Comparison of ENCODE assay signal across 19 cellular contexts in genomic region chr10:110103921-110104461, GRCh38.
DNase-seq lines count a peak whose midpoint lies in the region; FAIRE-seq and TF ChIP-seq lines count a peak whose summit lies in the region.
"Had no signal": no experiment of that assay in that cellular context is flagged by ENCODE, and none has a peak within 500 bp of the region (broad histone marks: within the 10 kb centered on the region; RNA-seq: fewer than 3 reads in every experiment).

No MANE protein-coding gene starts in this region.

- no peak overlapping the region for H3K27ac ChIP-seq in SK-N-SH (ENCODE audit: low read depth in 2 of 2, low read length in 1 of 2)
- H3K27ac ChIP-seq: esophagus squamous epithelium had no signal

- no peak for FAIRE-seq in frontal cortex (lab: Jason Lieb, UNC)
- FAIRE-seq: D721Med, G401.6, urothelium cell line had no signal

- H3K9ac ChIP-seq in SK-N-SH, result no peak overlapping the region

- H3K4me3 Mint-ChIP-seq in activated naive CD4-positive, alpha-beta T cell treated with anti-CD3 and anti-CD28 coated beads, Interleukin-2, amount 50 U/mL, for 24 hours, result peak overlapping the region; percentile 75
- H3K4me3 Mint-ChIP-seq in activated CD4-positive, alpha-beta memory T cell treated with anti-CD3 and anti-CD28 coated beads for 36 hours, result no peak overlapping the region
- H3K4me3 Mint-ChIP-seq: dendritic cell treated with granulocyte-macrophage colony-stimulating factor and Interleukin-4, amounts not matched to agents 40 ng/mL and 50 ng/mL, for 4 days; naive B cell had no signal

- peaks cover 34% of the 10 kb centered on the region for H3K36me3 Mint-ChIP-seq in activated naive CD4-positive, alpha-beta T cell treated with anti-CD3 and anti-CD28 coated beads, Interleukin-2, amount 50 U/mL, for 24 hours
- H3K36me3 Mint-ChIP-seq in activated CD4-positive, alpha-beta memory T cell treated with anti-CD3 and anti-CD28 coated beads for 36 hours, result peaks cover 6% of the 10 kb centered on the region

- peak overlapping the region; percentile 99 for H3K27ac Mint-ChIP-seq in activated naive CD4-positive, alpha-beta T cell treated with anti-CD3 and anti-CD28 coated beads, Interleukin-2, amount 50 U/mL, for 24 hours
- peak overlapping the region; percentile 50 for H3K27ac Mint-ChIP-seq in activated CD4-positive, alpha-beta memory T cell treated with anti-CD3 and anti-CD28 coated beads for 36 hours
- H3K27ac Mint-ChIP-seq: dendritic cell treated with granulocyte-macrophage colony-stimulating factor and Interleukin-4, amounts not matched to agents 40 ng/mL and 50 ng/mL, for 4 days; progenitor cell of endocrine pancreas had no signal

- no peaks in the 10 kb centered on the region for H3K27me3 ChIP-seq in SK-N-SH (ENCODE audit: insufficient read depth)
- H3K27me3 ChIP-seq: esophagus squamous epithelium had no signal

- H3K36me3 ChIP-seq in SK-N-SH (replicated peaks in 1 of 2; ENCODE audit: control insufficient read depth in 1 of 2, insufficient read depth in 2 of 2, low read length in 1 of 2), result peaks cover 11 to 18% of the 10 kb centered on the region in 2 experiments

- no peak for TF ChIP-seq CTCF in fibroblast of pulmonary artery (IDR thresholded peaks at IDR 0.05; ENCODE audit: low read length, missing control alignments)
- TF ChIP-seq CTCF in SK-N-SH (IDR thresholded peaks at IDR 0.05), result no peak

- no peaks in the 10 kb centered on the region for H3K9me3 ChIP-seq in SK-N-SH
- H3K9me3 ChIP-seq: esophagus squamous epithelium had no signal

- DNase-seq in activated naive CD4-positive, alpha-beta T cell treated with anti-CD3 and anti-CD28 coated beads, Interleukin-2, amount 50 U/mL, for 16 hours, result no peak
- DNase-seq in activated CD4-positive, alpha-beta memory T cell treated with anti-CD3 and anti-CD28 coated beads for 36 hours, result no peak
- DNase-seq in fibroblast of pulmonary artery (ENCODE audit: low read depth) (peak; percentile 44), frontal cortex (ENCODE audit: low spot score in 2 of 2) (no peak), SK-N-SH (no peak), iPS-NIHi7 (ENCODE audit: extremely low spot score) (no peak), NCI-H2081 (lab: John Stamatoyannopoulos, UW) (no peak)
- DNase-seq: activated gamma-delta T cell; esophagus squamous epithelium; naive B cell; NCI-H1436; stimulated activated CD4-positive, alpha-beta T cell treated with anti-CD3 and anti-CD28 coated beads, Interleukin-12 subunit alpha, Interleukin-12 subunit beta, amount 100 ng/mL, for 4 hours; stimulated activated naive CD8-positive, alpha-beta T cell treated with anti-CD3 and anti-CD28 coated beads, Interleukin-15, Interleukin-2, amounts not matched to agents 100 U/mL and 50 U/mL, for 24 hours had no signal

- H3K4me1 ChIP-seq in SK-N-SH (ENCODE audit: control insufficient read depth in 1 of 2, insufficient read depth in 2 of 2, low read depth in 1 of 2, low read length in 1 of 2), result peaks cover 0 to 2% of the 10 kb centered on the region in 2 experiments; a peak in 1 of 4 replicates
- H3K4me1 ChIP-seq: esophagus squamous epithelium had no signal

- intact Hi-C loops in activated CD4-positive, alpha-beta memory T cell treated with anti-CD3 and anti-CD28 coated beads for 36 hours (cut with micrococcal nuclease), result loop anchor here (5.0 kb wide), 1 partner anchor 37 kb away; no protein-coding TSS in a partner anchor

- H3K4me3 ChIP-seq in fibroblast of pulmonary artery (replicated peaks; ENCODE audit: low read depth, low read length) (no peak overlapping the region), SK-N-SH (ENCODE audit: low read depth in 2 of 2, low read length in 1 of 2) (no peak overlapping the region)
- H3K4me3 ChIP-seq: esophagus squamous epithelium had no signal

- no peak for TF ChIP-seq EP300 in SK-N-SH (IDR thresholded peaks at IDR 0.05; ENCODE audit: borderline replicate concordance in 1 of 2, low read depth in 1 of 2, low read length in 1 of 2)

- H3K4me2 ChIP-seq in SK-N-SH, result no peak overlapping the region

- no peaks in the 10 kb centered on the region for H3K9me2 ChIP-seq in SK-N-SH

- H4K20me1 ChIP-seq in SK-N-SH (ENCODE audit: insufficient read depth), result no peaks in the 10 kb centered on the region; the same call in 1 of the 2 replicates

- H2AFZ ChIP-seq in SK-N-SH (ENCODE audit: low read depth), result no peak overlapping the region

- peaks cover 92% of the 10 kb centered on the region for H3K4me1 Mint-ChIP-seq in activated naive CD4-positive, alpha-beta T cell treated with anti-CD3 and anti-CD28 coated beads, Interleukin-2, amount 50 U/mL, for 24 hours
- peaks cover 67% of the 10 kb centered on the region for H3K4me1 Mint-ChIP-seq in activated CD4-positive, alpha-beta memory T cell treated with anti-CD3 and anti-CD28 coated beads for 36 hours (ENCODE audit: low read depth)

- H3F3A ChIP-seq in SK-N-SH (replicated peaks; ENCODE audit: insufficient read depth), result no peaks in the 10 kb centered on the region

- no peak for TF ChIP-seq RAD21 in SK-N-SH (IDR thresholded peaks at IDR 0.05; ENCODE audit: low read length)

- H3K79me2 ChIP-seq in SK-N-SH (ENCODE audit: insufficient read depth), result 0 out of 2 replicates have a peak, but pooled peaks cover 8% of the 10 kb centered on the region

- POLR2A ChIA-PET in activated CD4-positive, alpha-beta memory T cell treated with anti-CD3 and anti-CD28 coated beads for 36 hours (lab: Charles Lee), result no interaction called here
- POLR2A ChIA-PET in SK-N-SH (lab: Yijun Ruan, JAX), result no interaction called here

- CTCF ChIA-PET in activated CD4-positive, alpha-beta memory T cell treated with anti-CD3 and anti-CD28 coated beads for 36 hours (lab: Charles Lee), result interaction anchor here (1.1 to 1.5 kb wide), 5 partner anchors 16 to 126 kb away, joined by 3 to 5 read pairs (median 4); no protein-coding TSS in a partner anchor
- CTCF ChIA-PET in SK-N-SH (lab: Yijun Ruan, JAX), result interaction anchor here (1.1 kb wide), 1 partner anchor 220 kb away, joined by 4 read pairs; no protein-coding TSS in a partner anchor

- H3K9me3 Mint-ChIP-seq in activated naive CD4-positive, alpha-beta T cell treated with anti-CD3 and anti-CD28 coated beads, Interleukin-2, amount 50 U/mL, for 24 hours, result peaks cover 3% of the 10 kb centered on the region
- H3K9me3 Mint-ChIP-seq in activated CD4-positive, alpha-beta memory T cell treated with anti-CD3 and anti-CD28 coated beads for 36 hours, result no peaks in the 10 kb centered on the region
- H3K9me3 Mint-ChIP-seq: dendritic cell treated with granulocyte-macrophage colony-stimulating factor and Interleukin-4, amounts not matched to agents 40 ng/mL and 50 ng/mL, for 4 days; naive B cell had no signal

- H3K27me3 Mint-ChIP-seq in activated naive CD4-positive, alpha-beta T cell treated with anti-CD3 and anti-CD28 coated beads, Interleukin-2, amount 50 U/mL, for 24 hours, result no peaks in the 10 kb centered on the region
- no peaks in the 10 kb centered on the region for H3K27me3 Mint-ChIP-seq in activated CD4-positive, alpha-beta memory T cell treated with anti-CD3 and anti-CD28 coated beads for 36 hours
- H3K27me3 Mint-ChIP-seq: dendritic cell treated with granulocyte-macrophage colony-stimulating factor and Interleukin-4, amounts not matched to agents 40 ng/mL and 50 ng/mL, for 4 days; naive B cell; progenitor cell of endocrine pancreas had no signal

TF ChIP-seq in SK-N-SH, 30 proteins besides CTCF, POLR2A, EP300 and RAD21:
- no peak for TF ChIP-seq EZH2phosphoT487 (IDR thresholded peaks at IDR 0.05; ENCODE audit: borderline replicate concordance, low read depth)
- TF ChIP-seq REST (IDR thresholded peaks at IDR 0.05; ENCODE audit: low read depth, low read length), result no peak
- TF ChIP-seq JUND (IDR thresholded peaks at IDR 0.05), result no peak
- no peak for TF ChIP-seq MAX (IDR thresholded peaks at IDR 0.05; ENCODE audit: low read depth)
- no peak for TF ChIP-seq RFX5 (IDR thresholded peaks at IDR 0.05; ENCODE audit: low read length)
- TF ChIP-seq SIN3A (IDR thresholded peaks at IDR 0.05; ENCODE audit: borderline replicate concordance, low read depth, low read length), result no peak
- TF ChIP-seq FOSL2 (IDR thresholded peaks at IDR 0.05; ENCODE audit: borderline replicate concordance, low read depth), result no peak
TF ChIP-seq in SK-N-SH: peak in this region for 0.
